ENCODE assay signal across 8 cellular contexts in genomic region chr12:43835656-43836454, GRCh38. TPM values are rescaled to one million over a fixed set of nuclear protein-coding genes. Genes with fewer than 3 reads are reported as not detected.
A peak's percentile ranks its signal among the peaks of the same experiment; 100 is the strongest.
DNase-seq lines count a peak whose midpoint lies in the region; ATAC-seq lines count a peak whose summit lies in the region.

Gene TMEM117, plus strand, starts transcription at chr12:43836081.

- peak within 1 kb of the TSS; percentile 57 for H3K27ac Mint-ChIP-seq in activated CD4-positive, alpha-beta memory T cell treated with anti-CD3 and anti-CD28 coated beads, Interleukin-2, amount 10 ng/mL, durations not matched to agents 7 days and 5 days

- H3K4me1 Mint-ChIP-seq in activated CD4-positive, alpha-beta memory T cell treated with anti-CD3 and anti-CD28 coated beads, Interleukin-2, amount 10 ng/mL, durations not matched to agents 7 days and 5 days = peaks cover 22% of the 10 kb centered on the region

- H3K9me3 Mint-ChIP-seq in activated CD4-positive, alpha-beta memory T cell treated with anti-CD3 and anti-CD28 coated beads, Interleukin-2, amount 10 ng/mL, durations not matched to agents 7 days and 5 days = no peaks in the 10 kb centered on the region

- peak within 1 kb of the TSS; percentile 84 for H3K4me3 Mint-ChIP-seq in activated CD4-positive, alpha-beta memory T cell treated with anti-CD3 and anti-CD28 coated beads, Interleukin-2, amount 10 ng/mL, durations not matched to agents 7 days and 5 days

- peaks cover 6% of the 10 kb centered on the region for H3K27me3 Mint-ChIP-seq in activated CD4-positive, alpha-beta memory T cell treated with anti-CD3 and anti-CD28 coated beads, Interleukin-2, amount 10 ng/mL, durations not matched to agents 7 days and 5 days

- CTCF ChIA-PET in activated CD4-positive, alpha-beta memory T cell treated with anti-CD3 and anti-CD28 coated beads, Interleukin-2, amount 10 ng/mL, durations not matched to agents 7 days and 5 days (lab: Charles Lee) = interaction anchor here (2.4 kb wide), 1 partner anchor 29 kb away, joined by 11 read pairs; the partner anchor contains the start of gene TWF1

- H3K36me3 Mint-ChIP-seq in activated CD4-positive, alpha-beta memory T cell treated with anti-CD3 and anti-CD28 coated beads, Interleukin-2, amount 10 ng/mL, durations not matched to agents 7 days and 5 days (ENCODE audit: low read depth) = no peaks in the 10 kb centered on the region

- POLR2A ChIA-PET in activated CD4-positive, alpha-beta memory T cell treated with anti-CD3 and anti-CD28 coated beads, Interleukin-2, amount 10 ng/mL, durations not matched to agents 7 days and 5 days (lab: Charles Lee) = interaction anchor here (0.9 to 2.8 kb wide), 7 partner anchors 11 to 77 kb away, joined by 3 to 56 read pairs (median 5); partner anchors contain the start of genes IRAK4, PUS7L and TWF1

- ATAC-seq in HG02852 (IDR thresholded peaks at IDR 0.05; ENCODE audit: unreplicated experiment) = peak; percentile 72

- DNase-seq in NK-92 treated with Interleukin-12 subunit alpha and Interleukin-12 subunit beta, amount 100 ng/mL, for 24 hours (lab: John Stamatoyannopoulos, UW) = peak; percentile 19
- DNase-seq in NK-92 (lab: John Stamatoyannopoulos, UW; ENCODE audit: unreplicated experiment) (no peak), NCI-H2171 treated with DMSO at 0.1 percent for 48 hours (lab: John Stamatoyannopoulos, UW) (peak; percentile 22), ecto neural progenitor cell (ENCODE audit: low spot score) (peak; percentile 79), medulla oblongata (ENCODE audit: extremely low spot score) (peak; percentile 16)
- DNase-seq in activated CD4-positive, alpha-beta memory T cell treated with anti-CD3 and anti-CD28 coated beads, Interleukin-2, amount 10 ng/mL, durations not matched to agents 7 days and 5 days = peak; percentile 61
- DNase-seq in stimulated activated CD8-positive, alpha-beta memory T cell treated with anti-CD3 and anti-CD28 coated beads, Interleukin-12 subunit alpha, Interleukin-12 subunit beta, amount 100 ng/mL, for 4 hours (ENCODE audit: low read depth) = peak; percentile 45

RNA-seq across cellular contexts. Expression of gene TMEM117, which starts in this region (rescaled TPM):
- 1 to 10 TPM; 1.6 to 1.7 TPM for total RNA-seq in activated CD4-positive, alpha-beta memory T cell treated with anti-CD3 and anti-CD28 coated beads, Interleukin-2, amount 10 ng/mL, durations not matched to agents 7 days and 5 days
